16 cellular contexts compared by ENCODE assay signal in the genomic region with DNA sequence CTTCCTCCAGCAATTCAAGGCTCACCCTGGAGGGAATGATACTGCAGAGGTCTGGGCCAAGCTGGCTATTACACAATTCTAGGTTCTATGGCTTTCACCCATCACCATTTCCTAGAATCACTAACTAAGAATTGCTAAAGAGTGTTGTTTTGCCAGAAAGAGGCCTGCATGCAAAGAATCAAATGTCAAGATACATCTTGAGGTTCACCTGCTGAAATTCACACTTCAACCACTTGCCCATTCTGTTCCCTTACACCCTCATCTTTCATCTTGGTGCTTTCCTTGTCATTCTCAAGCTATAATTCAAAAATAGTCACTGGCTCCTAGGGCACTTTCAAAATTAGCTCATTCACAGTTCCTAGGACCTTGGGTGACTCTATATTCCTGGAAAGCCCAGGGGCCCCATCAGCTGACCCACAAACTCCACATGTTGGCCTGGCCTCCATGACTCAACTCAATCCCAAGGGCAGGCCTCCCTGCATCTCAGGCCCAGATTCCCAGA. TPM values are rescaled to one million over a fixed set of nuclear protein-coding genes. Genes with fewer than 3 reads are reported as not detected.
DNase-seq lines count a peak whose midpoint lies in the region; ATAC-seq and TF ChIP-seq lines count a peak whose summit lies in the region.
"Had no signal": no experiment of that assay in that cellular context is flagged by ENCODE, and none has a peak within 500 bp of the region (broad histone marks: within the 10 kb centered on the region; RNA-seq: fewer than 3 reads in every experiment).

No MANE protein-coding gene starts in this region.

- no peak for TF ChIP-seq RAD21 in IMR-90 (IDR thresholded peaks at IDR 0.05; ENCODE audit: low read length)

- H3K27ac ChIP-seq in IMR-90 (ENCODE audit: insufficient read depth, low read length) = no peak overlapping the region
- H3K27ac ChIP-seq: Peyer's patch had no signal

- H2BK5ac ChIP-seq in IMR-90 (ENCODE audit: low read depth, low read length, poor library complexity, severe bottlenecking) = no peak overlapping the region

- peak overlapping the region; percentile 40 for H3K27ac Mint-ChIP-seq in mesothelial cell of epicardium

- peaks cover 7% of the 10 kb centered on the region; the same call in 1 of the 2 replicates for H4K20me1 ChIP-seq in IMR-90 (ENCODE audit: insufficient read depth, low read length)

- H3K4me2 ChIP-seq in IMR-90 (ENCODE audit: low read depth, low read length) = no peak overlapping the region

- H3K27me3 ChIP-seq in IMR-90 (ENCODE audit: control insufficient read depth, insufficient read depth, low read length) = no peaks in the 10 kb centered on the region
- H3K27me3 ChIP-seq: esophagus muscularis mucosa, Peyer's patch had no signal

- DNase-seq in AG20443 (ENCODE audit: low spot score) (peak; percentile 20), IMR-90 (no peak), cardiac fibroblast (ENCODE audit: low read depth in 2 of 2) (peak; percentile 70 to 78), mesothelial cell of epicardium (ENCODE audit: low spot score in 2 of 2, unreplicated experiment in 2 of 2) (no peak), DMS53 (lab: John Stamatoyannopoulos, UW) (no peak), HK-2 (ENCODE audit: unreplicated experiment) (no peak), NCI-H82 treated with DMSO at 0.1 percent for 48 hours (lab: John Stamatoyannopoulos, UW; ENCODE audit: unreplicated experiment) (no peak)
- DNase-seq in stimulated activated CD4-positive, alpha-beta T cell treated with anti-CD3 and anti-CD28 coated beads, Interleukin-1b, Interleukin-23, amount 100 ng/mL, for 48 hours = no peak
- DNase-seq: H7; mesendoderm; NCI-H1105 treated with DMSO at 0.1 percent for 48 hours; Peyer's patch; posterior cingulate gyrus; stimulated activated CD4-positive, alpha-beta T cell treated with anti-CD3 and anti-CD28 coated beads, Interleukin-2, amount 100 ng/mL, for 48 hours; T-helper 9 cell had no signal

- no peak for TF ChIP-seq POLR2A in IMR-90 (IDR thresholded peaks at IDR 0.05; ENCODE audit: low read depth, low read length)

- H4K91ac ChIP-seq in IMR-90 (ENCODE audit: insufficient read depth, low read depth, low read length) = no peak overlapping the region

- no peaks in the 10 kb centered on the region for H3K36me3 ChIP-seq in IMR-90 (ENCODE audit: control insufficient read depth, insufficient read depth, low read length)
- H3K36me3 ChIP-seq: esophagus muscularis mucosa, Peyer's patch had no signal

- peaks cover 4% of the 10 kb centered on the region for H3K9me3 Mint-ChIP-seq in mesothelial cell of epicardium

- no peak overlapping the region for H2AFZ ChIP-seq in IMR-90 (replicated peaks; ENCODE audit: low read length, poor library complexity)

- CTCF ChIA-PET in IMR-90 (lab: Yijun Ruan, JAX) = interaction anchor here (1.0 kb wide), 1 partner anchor 248 kb away, joined by 4 read pairs; no protein-coding TSS in a partner anchor

- H3K9ac ChIP-seq in IMR-90 (ENCODE audit: low read depth, low read length) = no peak overlapping the region

- TF ChIP-seq CTCF in IMR-90 (conservative IDR thresholded peaks at IDR 0.05; ENCODE audit: low read depth, low read length) (no peak), cardiac fibroblast (IDR thresholded peaks at IDR 0.05; ENCODE audit: low read depth, low read length) (no peak), mesothelial cell of epicardium (IDR thresholded peaks at IDR 0.05; ENCODE audit: unreplicated experiment) (no peak)

- H3K14ac ChIP-seq in IMR-90 (replicated peaks; ENCODE audit: low read depth, low read length) = no peak overlapping the region

- H3K4me1 ChIP-seq in IMR-90 (ENCODE audit: control insufficient read depth, insufficient read depth, low read length) = peaks cover 28% of the 10 kb centered on the region

- no peak overlapping the region for H2BK120ac ChIP-seq in IMR-90 (ENCODE audit: low read depth, low read length)

- no peak overlapping the region for H3K4me3 Mint-ChIP-seq in mesothelial cell of epicardium

- H3K18ac ChIP-seq in IMR-90 (ENCODE audit: low read depth, low read length) = no peak overlapping the region; the same call in 1 of the 2 replicates

- peaks cover 45% of the 10 kb centered on the region for H3K4me1 Mint-ChIP-seq in mesothelial cell of epicardium

- peaks cover 37 to 67% of the 10 kb centered on the region in 2 experiments for H3K79me1 ChIP-seq in IMR-90 (ENCODE audit: low read depth in 1 of 2, low read length in 2 of 2)

- in situ Hi-C loops in IMR-90 (cut with MboI; ENCODE audit: low sequenced_read_pairs) = no loop called here

- dilution Hi-C loops in IMR-90 (cut with HindIII; ENCODE audit: low sequenced_read_pairs, unreplicated experiment) = no loop called here

- H4K5ac ChIP-seq in IMR-90 (ENCODE audit: low read depth, low read length) = no peak overlapping the region

- 0 out of 2 replicates have a peak, but pooled peaks cover 3% of the 10 kb centered on the region for H3K9me3 ChIP-seq in IMR-90 (ENCODE audit: control insufficient read depth, insufficient read depth, low read length)
- H3K9me3 ChIP-seq: esophagus muscularis mucosa, Peyer's patch had no signal

- no peak overlapping the region for H2AK9ac ChIP-seq in IMR-90 (replicated peaks; ENCODE audit: low read depth, low read length, poor library complexity)

- H3K36me3 Mint-ChIP-seq in mesothelial cell of epicardium = no peaks in the 10 kb centered on the region

- intact Hi-C loops in IMR-90 (cut with micrococcal nuclease) = no loop called here

- H3K23ac ChIP-seq in IMR-90 (ENCODE audit: low read depth, low read length) = no peak overlapping the region

- H4K8ac ChIP-seq in IMR-90 (ENCODE audit: low read depth in 2 of 2, low read length in 2 of 2) = no peak overlapping the region

- H2AK5ac ChIP-seq in IMR-90 (ENCODE audit: low read depth, low read length) = no peak overlapping the region

- POLR2A ChIA-PET in IMR-90 (lab: Charles Lee; ENCODE audit: unreplicated experiment) = no interaction called here

- H3K9me1 ChIP-seq in IMR-90 (ENCODE audit: insufficient read depth, low read length) = peaks cover 24% of the 10 kb centered on the region

- H3K4me3 ChIP-seq in IMR-90 (ENCODE audit: insufficient read depth, low read depth, low read length) (no peak overlapping the region), cardiac fibroblast (replicated peaks in 1 of 2; ENCODE audit: low read depth in 2 of 2, low read length in 2 of 2) (no peak overlapping the region)
- H3K4me3 ChIP-seq: esophagus muscularis mucosa, Peyer's patch had no signal

- no peak overlapping the region for H3K56ac ChIP-seq in IMR-90 (ENCODE audit: extremely low read depth, insufficient read depth, low read length)

- H2BK20ac ChIP-seq in IMR-90 (ENCODE audit: low read depth, low read length) = no peak overlapping the region; the same call in 1 of the 2 replicates

- no TSS peak for BruUV-seq in IMR-90 (replicated peaks; lab: Mats Ljungman, UMichigan)

- no peaks in the 10 kb centered on the region for H3K27me3 Mint-ChIP-seq in mesothelial cell of epicardium (ENCODE audit: low read depth)

- peak overlapping the region; percentile 24; the same call in 1 of the 2 replicates for H3K4ac ChIP-seq in IMR-90 (ENCODE audit: low read depth, low read length)

- H2BK15ac ChIP-seq in IMR-90 (ENCODE audit: low read depth, low read length) = peak overlapping the region; percentile 23; the same call in 1 of the 3 replicates

- no peak for ATAC-seq in IMR-90 (ENCODE audit: low read depth)

TF ChIP-seq in IMR-90, 13 proteins besides CTCF, POLR2A, EP300 and RAD21:
- TF ChIP-seq NFE2L2 (IDR thresholded peaks at IDR 0.05; ENCODE audit: low read depth, low read length) = no peak
- no peak for TF ChIP-seq BHLHE40 (IDR thresholded peaks at IDR 0.05; ENCODE audit: low read depth, low read length)
- no peak for TF ChIP-seq MXI1 (IDR thresholded peaks at IDR 0.05; ENCODE audit: borderline replicate concordance, low read depth, low read length)
- TF ChIP-seq RCOR1 (IDR thresholded peaks at IDR 0.05; ENCODE audit: insufficient replicate concordance, low read length) = no peak
- TF ChIP-seq SMC3 (IDR thresholded peaks at IDR 0.05; ENCODE audit: low read depth, low read length) = no peak
- peak; percentile 35; the same call in 1 of the 2 replicates for TF ChIP-seq CEBPB (IDR thresholded peaks at IDR 0.05; ENCODE audit: low read depth, low read length)

RNA-seq across cellular contexts. Expression of a gene that starts 7.0 kb away (rescaled TPM):
- 64.7 and 75.5 TPM in 2 replicates for total RNA-seq in IMR-90 (2012; rRNA removed)
- polyA plus RNA-seq in IMR-90 (2012; rRNA removed) = 41.1 and 47.9 TPM in 2 replicates
- 21.2 and 27.8 TPM in 2 replicates for polyA plus RNA-seq in IMR-90 (2012; cell fraction: cytosol; rRNA removed)
- polyA plus RNA-seq in IMR-90 (2012; cell fraction: nucleus; rRNA removed; ENCODE audit: low replicate concordance) = 50.5 and 115 TPM in 2 replicates
- total RNA-seq in mesothelial cell of epicardium = 56.6 to 63.5 TPM (median 63.2 TPM) in 3 replicates

RNA-seq across cellular contexts. Expression of a gene that starts 49.3 kb away (rescaled TPM):
- total RNA-seq in IMR-90 (2012; rRNA removed) (972 and 1,122 TPM in 2 replicates), mesothelial cell of epicardium (161 to 181 TPM (median 163 TPM) in 3 replicates)
- polyA plus RNA-seq in IMR-90 (2012; rRNA removed) = 1,796 and 2,118 TPM in 2 replicates
- polyA plus RNA-seq in IMR-90 (2012; cell fraction: cytosol; rRNA removed) = 1,744 and 2,681 TPM in 2 replicates
- 2,128 and 5,164 TPM in 2 replicates for polyA plus RNA-seq in IMR-90 (2012; cell fraction: nucleus; rRNA removed; ENCODE audit: low replicate concordance)

Comparison
In these comparisons a context has a peak if more than half of its experiments do, and no peak if none do; other contexts are left out.
1. DNase-seq: peak in AG20443 (single experiment) and cardiac fibroblast (2 of 2); none in IMR-90 (single experiment), mesothelial cell of epicardium (0 of 2), stimulated activated CD4-positive, alpha-beta T cell treated with anti-CD3 and anti-CD28 coated beads, Interleukin-1b, Interleukin-23, amount 100 ng/mL, for 48 hours (single experiment), DMS53 (single experiment), HK-2 (single experiment) and NCI-H82 treated with DMSO at 0.1 percent for 48 hours (single experiment).